1 cellular context compared by ENCODE assay signal in the genomic region with DNA sequence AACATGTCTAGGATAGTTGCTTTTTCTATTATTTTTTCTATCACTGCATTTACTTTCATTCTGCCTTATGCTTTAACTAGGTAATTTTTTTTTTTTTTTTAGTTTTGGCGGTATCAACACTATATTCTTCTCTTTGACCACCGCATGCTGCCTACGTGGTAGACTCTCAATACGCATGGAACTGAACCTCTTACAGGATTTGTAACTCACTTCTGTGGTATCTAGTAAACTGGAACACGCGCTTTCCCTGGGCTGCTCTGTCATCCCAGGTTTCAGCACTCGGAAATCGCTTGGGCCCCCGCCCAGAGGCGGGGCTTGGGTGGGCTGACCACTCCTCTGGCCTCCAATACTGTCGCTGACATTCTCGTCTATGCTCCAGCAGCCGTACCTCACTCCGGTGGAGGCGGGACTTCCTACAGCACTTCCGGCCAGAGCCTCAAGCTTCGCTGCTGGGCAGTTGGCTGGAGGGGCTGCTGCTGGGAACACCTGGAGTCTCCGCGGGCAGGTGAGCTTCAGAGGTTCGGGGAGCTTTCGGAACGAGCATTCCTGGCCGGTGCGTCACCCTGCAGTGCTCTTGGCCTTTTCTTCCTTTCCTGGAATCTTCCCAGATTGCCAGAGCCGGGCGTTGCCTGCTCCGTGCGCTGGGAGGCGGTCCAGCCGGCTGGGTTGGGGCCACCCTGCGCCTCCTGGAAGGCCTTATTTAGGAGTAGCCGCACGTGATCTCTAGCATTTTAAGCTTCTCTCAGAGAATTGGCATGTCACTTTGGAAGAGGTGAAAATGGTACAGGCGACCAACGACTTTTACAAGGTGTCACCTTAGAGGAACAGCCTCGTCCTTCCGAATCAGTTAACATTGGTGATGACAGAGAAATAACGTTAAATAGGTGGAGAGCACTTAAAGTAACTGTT.
TF ChIP-seq lines count a peak whose summit lies in the region.

A gene with protein sequence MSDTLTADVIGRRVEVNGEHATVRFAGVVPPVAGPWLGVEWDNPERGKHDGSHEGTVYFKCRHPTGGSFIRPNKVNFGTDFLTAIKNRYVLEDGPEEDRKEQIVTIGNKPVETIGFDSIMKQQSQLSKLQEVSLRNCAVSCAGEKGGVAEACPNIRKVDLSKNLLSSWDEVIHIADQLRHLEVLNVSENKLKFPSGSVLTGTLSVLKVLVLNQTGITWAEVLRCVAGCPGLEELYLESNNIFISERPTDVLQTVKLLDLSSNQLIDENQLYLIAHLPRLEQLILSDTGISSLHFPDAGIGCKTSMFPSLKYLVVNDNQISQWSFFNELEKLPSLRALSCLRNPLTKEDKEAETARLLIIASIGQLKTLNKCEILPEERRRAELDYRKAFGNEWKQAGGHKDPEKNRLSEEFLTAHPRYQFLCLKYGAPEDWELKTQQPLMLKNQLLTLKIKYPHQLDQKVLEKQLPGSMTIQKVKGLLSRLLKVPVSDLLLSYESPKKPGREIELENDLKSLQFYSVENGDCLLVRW (plus strand): TSS at position 428 of the 909 bp plus-strand sequence. CDS start 12,623 bp downstream, outside the sequence.

TF ChIP-seq in IMR-90, 13 proteins besides CTCF, POLR2A, EP300 and RAD21:
- no peak for TF ChIP-seq MAFK (IDR thresholded peaks at IDR 0.05; ENCODE audit: low read depth, low read length)
- peak; percentile 87 for TF ChIP-seq BHLHE40 (IDR thresholded peaks at IDR 0.05; ENCODE audit: low read depth, low read length)
- TF ChIP-seq MAZ (IDR thresholded peaks at IDR 0.05; ENCODE audit: borderline replicate concordance, low read depth, low read length) = peak; percentile 35; the same call in 1 of the 2 replicates
- TF ChIP-seq NFE2L2 (IDR thresholded peaks at IDR 0.05; ENCODE audit: low read depth, low read length) = peak; percentile 15; the same call in 1 of the 2 replicates
- TF ChIP-seq MXI1 (IDR thresholded peaks at IDR 0.05; ENCODE audit: borderline replicate concordance, low read depth, low read length) = peak; percentile 98
- TF ChIP-seq, protein P1, sequence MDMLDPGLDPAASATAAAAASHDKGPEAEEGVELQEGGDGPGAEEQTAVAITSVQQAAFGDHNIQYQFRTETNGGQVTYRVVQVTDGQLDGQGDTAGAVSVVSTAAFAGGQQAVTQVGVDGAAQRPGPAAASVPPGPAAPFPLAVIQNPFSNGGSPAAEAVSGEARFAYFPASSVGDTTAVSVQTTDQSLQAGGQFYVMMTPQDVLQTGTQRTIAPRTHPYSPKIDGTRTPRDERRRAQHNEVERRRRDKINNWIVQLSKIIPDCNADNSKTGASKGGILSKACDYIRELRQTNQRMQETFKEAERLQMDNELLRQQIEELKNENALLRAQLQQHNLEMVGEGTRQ (IDR thresholded peaks at IDR 0.05; ENCODE audit: low read depth, low read length) = peak; percentile 88
TF ChIP-seq in IMR-90: peak in this region for 5.
